ENCODE assay signal across 8 cellular contexts in the genomic region with DNA sequence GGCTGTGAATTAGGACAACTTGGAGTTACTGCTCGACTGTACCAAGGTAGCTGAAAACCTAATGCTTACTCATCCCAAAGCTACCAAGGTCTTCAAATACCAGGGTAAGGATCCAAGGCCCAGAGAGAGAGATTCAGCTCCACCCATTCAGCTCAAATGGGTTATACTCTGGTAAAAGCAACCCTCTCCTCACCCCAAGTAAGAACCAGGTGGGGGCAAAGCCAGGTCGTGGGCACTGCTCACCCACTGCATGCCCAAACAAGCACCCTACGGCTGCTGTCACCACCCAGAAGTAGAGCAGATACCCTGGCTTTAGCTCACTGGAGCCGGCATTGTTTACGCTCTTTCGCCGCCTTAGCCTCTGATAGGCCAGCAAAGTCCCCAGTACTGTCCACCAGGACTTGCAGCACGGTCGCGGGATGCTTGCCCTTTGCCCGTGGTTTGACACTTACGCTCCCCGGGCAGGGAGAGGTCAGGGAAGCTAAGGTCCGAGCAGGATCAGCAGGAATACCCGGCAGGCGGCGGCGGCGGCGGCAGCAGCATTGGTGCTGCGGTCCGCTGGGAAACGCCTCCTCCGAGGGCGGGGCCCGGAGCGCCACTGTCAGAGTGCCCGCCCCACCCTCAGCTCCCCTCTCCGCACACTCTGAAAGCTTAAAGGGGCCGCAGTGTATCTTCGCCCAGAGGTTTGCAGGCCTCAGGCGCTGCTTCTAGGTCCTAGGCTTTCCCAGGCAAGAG. TPM values are rescaled to one million over a fixed set of nuclear protein-coding genes. Genes with fewer than 3 reads are reported as not detected.
DNase-seq lines count a peak whose midpoint lies in the region; ATAC-seq, FAIRE-seq and TF ChIP-seq lines count a peak whose summit lies in the region.

No MANE protein-coding gene starts in this region.

- peak overlapping the region; percentile 4 for H3K27ac Mint-ChIP-seq in neural progenitor cell

- H3K9ac ChIP-seq in neural progenitor cell = peak overlapping the region; percentile 21
- H3K9ac ChIP-seq in stomach smooth muscle (ENCODE audit: low read length in 2 of 2) = peak overlapping the region; percentile 75 to 76

- FAIRE-seq in frontal cortex (lab: Jason Lieb, UNC) = no peak

- H3K4me3 ChIP-seq in RWPE2 (ENCODE audit: severe bottlenecking) = peak overlapping the region; percentile 30
- peak overlapping the region; percentile 61 for H3K4me3 ChIP-seq in neural progenitor cell
- peak overlapping the region; percentile 94 to 96 for H3K4me3 ChIP-seq in stomach smooth muscle (ENCODE audit: low read length in 2 of 2)

- peak; percentile 86 for DNase-seq in AG08396 (ENCODE audit: low spot score)
- DNase-seq in RWPE2 (ENCODE audit: low spot score) = peak; percentile 77
- peak; percentile 77 for DNase-seq in activated naive CD4-positive, alpha-beta T cell treated with Interleukin-2 at 50 U/mL for 16 hours
- DNase-seq in frontal cortex (ENCODE audit: low spot score in 2 of 2) = peak; percentile 49 to 68
- peak; percentile 93 for DNase-seq in neural progenitor cell (ENCODE audit: low spot score)

- H3K9me3 Mint-ChIP-seq in neural progenitor cell = no peaks in the 10 kb centered on the region

- no peak for TF ChIP-seq CTCF in RWPE2 (IDR thresholded peaks at IDR 0.05; ENCODE audit: poor library complexity, severe bottlenecking)
- TF ChIP-seq CTCF in neural progenitor cell (IDR thresholded peaks at IDR 0.05) = no peak

- peak; percentile 94 for ATAC-seq in GM19035 (IDR thresholded peaks at IDR 0.05; ENCODE audit: unreplicated experiment)
- ATAC-seq in HG03378 (IDR thresholded peaks at IDR 0.05; ENCODE audit: unreplicated experiment) = peak; percentile 73
- ATAC-seq in RWPE2 (ENCODE audit: low read depth) = peak; percentile 98

- H3K4me1 Mint-ChIP-seq in neural progenitor cell = peaks cover 26% of the 10 kb centered on the region

- H3K9me3 ChIP-seq in RWPE2 (ENCODE audit: severe bottlenecking) = no peaks in the 10 kb centered on the region
- no peaks in the 10 kb centered on the region for H3K9me3 ChIP-seq in neural progenitor cell (ENCODE audit: low read depth)
- H3K9me3 ChIP-seq in stomach smooth muscle (ENCODE audit: control insufficient read depth in 2 of 2, low read length in 2 of 2) = no peaks in the 10 kb centered on the region

- H3K36me3 ChIP-seq in RWPE2 (ENCODE audit: low read depth) (peaks cover 8% of the 10 kb centered on the region; the same call in 1 of the 2 replicates), neural progenitor cell (no peaks in the 10 kb centered on the region), stomach smooth muscle (ENCODE audit: control insufficient read depth in 2 of 2, insufficient read depth in 2 of 2, low read length in 2 of 2) (no peaks in the 10 kb centered on the region)

- H3K36me3 Mint-ChIP-seq in neural progenitor cell = peaks cover 2% of the 10 kb centered on the region

- H3K4me2 ChIP-seq in neural progenitor cell = peak overlapping the region; percentile 88

- no peak overlapping the region for H2AFZ ChIP-seq in neural progenitor cell (replicated peaks)

- H3K27ac ChIP-seq in RWPE2 (ENCODE audit: poor library complexity, severe bottlenecking) (peak overlapping the region; percentile 35), neural progenitor cell (no peak overlapping the region), stomach smooth muscle (ENCODE audit: low read length) (peak overlapping the region; percentile 79)

- H3K79me2 ChIP-seq in neural progenitor cell (ENCODE audit: low read depth) = peaks cover 100% of the 10 kb centered on the region

- H4K20me1 ChIP-seq in neural progenitor cell (ENCODE audit: low read depth) = peaks cover 97% of the 10 kb centered on the region

- H3K27me3 Mint-ChIP-seq in neural progenitor cell (ENCODE audit: insufficient read depth, low read depth) = no peaks in the 10 kb centered on the region

- peaks cover 34% of the 10 kb centered on the region for H3F3A ChIP-seq in neural progenitor cell (ENCODE audit: low read depth)

- no peaks in the 10 kb centered on the region for H3K27me3 ChIP-seq in RWPE2 (ENCODE audit: insufficient read depth, poor library complexity, severe bottlenecking)
- no peaks in the 10 kb centered on the region for H3K27me3 ChIP-seq in neural progenitor cell
- no peaks in the 10 kb centered on the region for H3K27me3 ChIP-seq in stomach smooth muscle (ENCODE audit: control insufficient read depth in 1 of 2, insufficient read depth in 2 of 2, low read length in 2 of 2)

- peaks cover 21% of the 10 kb centered on the region for H3K4me1 ChIP-seq in RWPE2 (ENCODE audit: insufficient read depth, poor library complexity, severe bottlenecking)
- peaks cover 25% of the 10 kb centered on the region for H3K4me1 ChIP-seq in neural progenitor cell
- H3K4me1 ChIP-seq in stomach smooth muscle (ENCODE audit: control insufficient read depth, insufficient read depth, low read length) = peaks cover 17% of the 10 kb centered on the region

- H3K4me3 Mint-ChIP-seq in neural progenitor cell = peak overlapping the region; percentile 82

RNA-seq across cellular contexts. Expression of a gene that starts 19.6 kb away (rescaled TPM):
- total RNA-seq in frontal cortex (196 TPM), neural progenitor cell (ENCODE audit: low replicate concordance) (196 and 247 TPM in 2 replicates)

Comparison
In these comparisons a context has a peak if more than half of its experiments do, and no peak if none do; other contexts are left out.
1. H3K4me3 ChIP-seq: peak in every context shown above with its lines; median percentile 95 in stomach smooth muscle; 61 in neural progenitor cell; 30 in RWPE2.